Comparison of ENCODE assay signal across 23 cellular contexts in the genomic region with DNA sequence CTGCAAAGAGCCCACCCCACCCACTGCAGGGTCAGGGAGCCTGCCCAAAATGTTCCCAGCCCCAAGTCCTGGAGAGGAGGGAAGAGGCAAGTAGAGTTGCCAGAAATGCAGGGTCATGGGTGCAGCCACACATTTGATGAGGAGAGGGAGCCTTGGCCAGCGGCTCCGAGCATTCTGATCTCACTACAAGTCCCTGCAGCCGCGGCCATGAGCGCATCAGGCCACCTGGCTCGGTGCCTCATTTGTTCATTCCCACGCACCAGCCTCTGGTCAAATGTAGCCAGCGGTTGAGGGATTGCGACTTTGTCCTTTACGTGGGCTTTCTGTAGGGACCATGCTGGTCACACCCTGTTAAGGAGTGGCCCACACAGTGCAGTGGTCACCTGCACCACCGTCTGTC.
"Had no signal": no experiment of that assay in that cellular context is flagged by ENCODE, and none has a peak within 500 bp of the region (broad histone marks: within the 10 kb centered on the region; RNA-seq: fewer than 3 reads in every experiment).

No MANE protein-coding gene starts in this region.

- H3K27ac Mint-ChIP-seq: activated CD4-positive, alpha-beta T cell treated with anti-CD3 and anti-CD28 coated beads, Interleukin-2, amount 10 ng/mL, durations not matched to agents 7 days and 5 days; activated naive CD4-positive, alpha-beta T cell treated with anti-CD3 and anti-CD28 coated beads for 36 hours; activated naive CD8-positive, alpha-beta T cell treated with anti-CD3 and anti-CD28 coated beads, Interleukin-2, amount 10 ng/mL, durations not matched to agents 7 days and 5 days had no signal

- H3K9me3 Mint-ChIP-seq: activated CD4-positive, alpha-beta memory T cell treated with anti-CD3 and anti-CD28 coated beads for 36 hours; activated CD4-positive, alpha-beta T cell treated with anti-CD3 and anti-CD28 coated beads, Interleukin-2, amount 10 ng/mL, durations not matched to agents 7 days and 5 days; activated naive CD4-positive, alpha-beta T cell treated with anti-CD3 and anti-CD28 coated beads for 36 hours; activated naive CD8-positive, alpha-beta T cell treated with anti-CD3 and anti-CD28 coated beads, Interleukin-2, amount 10 ng/mL, durations not matched to agents 7 days and 5 days had no signal

- H3K9me3 ChIP-seq: adrenal gland, breast epithelium had no signal

- DNase-seq: activated CD4-positive, alpha-beta memory T cell treated with anti-CD3 and anti-CD28 coated beads for 36 hours; activated CD4-positive, alpha-beta T cell treated with anti-CD3 and anti-CD28 coated beads, Interleukin-2, amount 10 ng/mL, durations not matched to agents 7 days and 5 days; activated CD4-positive, CD25-positive, alpha-beta regulatory T cell; activated CD8-positive, alpha-beta memory T cell treated with anti-CD3 and anti-CD28 coated beads for 24 hours; activated effector memory CD4-positive, alpha-beta T cell treated with anti-CD3 and anti-CD28 coated beads, Interleukin-2, amount 50 U/mL, for 16 hours; activated naive CD4-positive, alpha-beta T cell treated with anti-CD3 and anti-CD28 coated beads for 36 hours; activated naive CD8-positive, alpha-beta T cell treated with anti-CD3 and anti-CD28 coated beads, Interleukin-2, amount 10 ng/mL, durations not matched to agents 7 days and 5 days; activated T-cell treated with anti-CD3 and anti-CD28 coated beads for 4 hours; adrenal gland; aorta; Karpas-422; MM.1S; NCI-H1105; NCI-H146; NCI-H187 treated with DMSO at 0.1 percent for 48 hours; NCI-H2081 treated with DMSO at 0.1 percent for 48 hours; NCI-H446; NCI-H524; PC-3; SHP77 treated with DMSO at 0.1 percent for 48 hours; T-helper 2 cell; T1000 had no signal

- H3K4me1 ChIP-seq: adrenal gland, breast epithelium had no signal

- H3K4me3 Mint-ChIP-seq: activated CD4-positive, alpha-beta memory T cell treated with anti-CD3 and anti-CD28 coated beads for 36 hours; activated CD4-positive, alpha-beta T cell treated with anti-CD3 and anti-CD28 coated beads, Interleukin-2, amount 10 ng/mL, durations not matched to agents 7 days and 5 days; activated naive CD4-positive, alpha-beta T cell treated with anti-CD3 and anti-CD28 coated beads for 36 hours; activated naive CD8-positive, alpha-beta T cell treated with anti-CD3 and anti-CD28 coated beads, Interleukin-2, amount 10 ng/mL, durations not matched to agents 7 days and 5 days had no signal

- H3K27ac ChIP-seq: adrenal gland, breast epithelium had no signal

- H3K27me3 Mint-ChIP-seq: activated CD4-positive, alpha-beta memory T cell treated with anti-CD3 and anti-CD28 coated beads for 36 hours; activated CD4-positive, alpha-beta T cell treated with anti-CD3 and anti-CD28 coated beads, Interleukin-2, amount 10 ng/mL, durations not matched to agents 7 days and 5 days; activated naive CD8-positive, alpha-beta T cell treated with anti-CD3 and anti-CD28 coated beads, Interleukin-2, amount 10 ng/mL, durations not matched to agents 7 days and 5 days had no signal

- H3K27me3 ChIP-seq: adrenal gland, breast epithelium had no signal

- ATAC-seq: PC-3 had no signal

- H3K4me3 ChIP-seq: adrenal gland, breast epithelium had no signal

- H3K36me3 ChIP-seq: breast epithelium had no signal
